In genomic region chr5:179879003-179879689, GRCh38 we compare ENCODE assay signal across 1 cellular context.
TF ChIP-seq lines count a peak whose summit lies in the region.

No MANE protein-coding gene starts in this region.

TF ChIP-seq in IMR-90, 13 proteins besides CTCF, POLR2A, EP300 and RAD21:
- TF ChIP-seq CEBPB (IDR thresholded peaks at IDR 0.05; ENCODE audit: low read depth, low read length), result no peak
- no peak for TF ChIP-seq FOS (IDR thresholded peaks at IDR 0.05; ENCODE audit: low read depth, low read length)
- TF ChIP-seq, protein P1, sequence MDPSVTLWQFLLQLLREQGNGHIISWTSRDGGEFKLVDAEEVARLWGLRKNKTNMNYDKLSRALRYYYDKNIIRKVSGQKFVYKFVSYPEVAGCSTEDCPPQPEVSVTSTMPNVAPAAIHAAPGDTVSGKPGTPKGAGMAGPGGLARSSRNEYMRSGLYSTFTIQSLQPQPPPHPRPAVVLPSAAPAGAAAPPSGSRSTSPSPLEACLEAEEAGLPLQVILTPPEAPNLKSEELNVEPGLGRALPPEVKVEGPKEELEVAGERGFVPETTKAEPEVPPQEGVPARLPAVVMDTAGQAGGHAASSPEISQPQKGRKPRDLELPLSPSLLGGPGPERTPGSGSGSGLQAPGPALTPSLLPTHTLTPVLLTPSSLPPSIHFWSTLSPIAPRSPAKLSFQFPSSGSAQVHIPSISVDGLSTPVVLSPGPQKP (IDR thresholded peaks at IDR 0.05; ENCODE audit: borderline replicate concordance, low read depth, low read length), result no peak
- TF ChIP-seq MAZ (IDR thresholded peaks at IDR 0.05; ENCODE audit: borderline replicate concordance, low read depth, low read length), result no peak
- no peak for TF ChIP-seq CHD1 (IDR thresholded peaks at IDR 0.05; ENCODE audit: low read depth, low read length)
- no peak for TF ChIP-seq MAFK (IDR thresholded peaks at IDR 0.05; ENCODE audit: low read depth, low read length)
- TF ChIP-seq MXI1 (IDR thresholded peaks at IDR 0.05; ENCODE audit: borderline replicate concordance, low read depth, low read length), result no peak
- TF ChIP-seq USF2 (IDR thresholded peaks at IDR 0.05; ENCODE audit: low read depth, low read length), result no peak
- no peak for TF ChIP-seq BHLHE40 (IDR thresholded peaks at IDR 0.05; ENCODE audit: low read depth, low read length)
- TF ChIP-seq RCOR1 (IDR thresholded peaks at IDR 0.05; ENCODE audit: insufficient replicate concordance, low read length), result no peak
- TF ChIP-seq NFE2L2 (IDR thresholded peaks at IDR 0.05; ENCODE audit: low read depth, low read length), result no peak
- no peak for TF ChIP-seq SMC3 (IDR thresholded peaks at IDR 0.05; ENCODE audit: low read depth, low read length)
- no peak for TF ChIP-seq RFX5 (IDR thresholded peaks at IDR 0.05; ENCODE audit: low read depth, low read length)
